In genomic region chr16:52035406-52035805, GRCh38 we compare ENCODE assay signal across 25 cellular contexts.
"Had no signal": no experiment of that assay in that cellular context is flagged by ENCODE, and none has a peak within 500 bp of the region (broad histone marks: within the 10 kb centered on the region; RNA-seq: fewer than 3 reads in every experiment).

No MANE protein-coding gene starts in this region.

- H3K27ac ChIP-seq: colonic mucosa, gastrocnemius medialis, heart right ventricle, parathyroid adenoma, psoas muscle, right atrium auricular region, sigmoid colon, skin epidermis, testis, tibial nerve, upper lobe of right lung, vagina had no signal

- H3K36me3 Mint-ChIP-seq: naive B cell; stimulated activated naive B cell treated with anti-CD40 and anti-IgM and Interleukin-4, amounts not matched to agents 10 μg/mL and 1 μg/mL and 100 μg/mL, for 72 hours had no signal

- ATAC-seq: esophagus mucosa; gastrocnemius medialis; heart right ventricle; left cardiac atrium; left ventricle myocardium superior; psoas muscle; stimulated activated naive B cell treated with anti-CD40 and anti-IgM and Interleukin-4, amounts not matched to agents 10 μg/mL and 1 μg/mL and 100 μg/mL, for 72 hours; stimulated activated naive CD8-positive, alpha-beta T cell treated with anti-CD3 and anti-CD28 coated beads, Interleukin-15, amount 100 ng/mL, for 72 hours; upper lobe of right lung had no signal

- H3K27ac Mint-ChIP-seq: naive B cell; nephron; stimulated activated naive B cell treated with anti-CD40 and anti-IgM and Interleukin-4, amounts not matched to agents 10 μg/mL and 1 μg/mL and 100 μg/mL, for 72 hours; stimulated activated naive CD8-positive, alpha-beta T cell treated with anti-CD3 and anti-CD28 coated beads, Interleukin-15, amount 100 ng/mL, for 72 hours had no signal

- H3K9me3 Mint-ChIP-seq: nephron had no signal

- H3K27me3 Mint-ChIP-seq: naive B cell; stimulated activated naive B cell treated with anti-CD40 and anti-IgM and Interleukin-4, amounts not matched to agents 10 μg/mL and 1 μg/mL and 100 μg/mL, for 72 hours; stimulated activated naive CD8-positive, alpha-beta T cell treated with anti-CD3 and anti-CD28 coated beads, Interleukin-15, amount 100 ng/mL, for 72 hours had no signal

- H3K27me3 ChIP-seq: colonic mucosa, gastrocnemius medialis, heart right ventricle, right atrium auricular region, sigmoid colon, testis, tibial nerve, upper lobe of right lung, vagina had no signal

- H3K36me3 ChIP-seq: colonic mucosa, gastrocnemius medialis, heart right ventricle, right atrium auricular region, sigmoid colon, tibial nerve, upper lobe of right lung, vagina had no signal

- H3K4me3 ChIP-seq: colonic mucosa, gastrocnemius medialis, heart right ventricle, lung, psoas muscle, right atrium auricular region, sigmoid colon, skin epidermis, testis, tibial nerve, upper lobe of right lung, vagina had no signal

- H3K4me1 ChIP-seq: colonic mucosa, gastrocnemius medialis, heart right ventricle, parathyroid adenoma, psoas muscle, right atrium auricular region, sigmoid colon, testis, tibial nerve, upper lobe of right lung, vagina had no signal

- H3K9me3 ChIP-seq: colonic mucosa, gastrocnemius medialis, psoas muscle, right atrium auricular region, sigmoid colon, testis, tibial nerve, upper lobe of right lung, vagina had no signal

- DNase-seq: colonic mucosa; dermis blood vessel endothelial cell; gastrocnemius medialis; heart right ventricle; left cardiac atrium; left ventricle myocardium superior; mesendoderm; naive B cell; occipital lobe; psoas muscle; sigmoid colon; stimulated activated CD4-positive, alpha-beta T cell treated with anti-CD3 and anti-CD28 coated beads, Interleukin-2, amount 100 ng/mL, for 24 hours; stimulated activated CD4-positive, alpha-beta T cell treated with anti-CD3 and anti-CD28 coated beads, Interleukin-4, amount 100 ng/mL, for 4 hours; stimulated activated naive B cell treated with anti-CD40 and anti-IgM and Interleukin-4, amounts not matched to agents 10 μg/mL and 1 μg/mL and 100 μg/mL, for 72 hours; stimulated activated naive CD8-positive, alpha-beta T cell treated with anti-CD3 and anti-CD28 coated beads, Interleukin-15, amount 100 ng/mL, for 72 hours; testis; upper lobe of right lung had no signal

- H3K4me1 Mint-ChIP-seq: naive B cell; nephron; stimulated activated naive B cell treated with anti-CD40 and anti-IgM and Interleukin-4, amounts not matched to agents 10 μg/mL and 1 μg/mL and 100 μg/mL, for 72 hours; stimulated activated naive CD8-positive, alpha-beta T cell treated with anti-CD3 and anti-CD28 coated beads, Interleukin-15, amount 100 ng/mL, for 72 hours had no signal

- H3K4me3 Mint-ChIP-seq: naive B cell; nephron; stimulated activated naive B cell treated with anti-CD40 and anti-IgM and Interleukin-4, amounts not matched to agents 10 μg/mL and 1 μg/mL and 100 μg/mL, for 72 hours; stimulated activated naive CD8-positive, alpha-beta T cell treated with anti-CD3 and anti-CD28 coated beads, Interleukin-15, amount 100 ng/mL, for 72 hours had no signal
